8 cellular contexts compared by ENCODE assay signal in the genomic region with DNA sequence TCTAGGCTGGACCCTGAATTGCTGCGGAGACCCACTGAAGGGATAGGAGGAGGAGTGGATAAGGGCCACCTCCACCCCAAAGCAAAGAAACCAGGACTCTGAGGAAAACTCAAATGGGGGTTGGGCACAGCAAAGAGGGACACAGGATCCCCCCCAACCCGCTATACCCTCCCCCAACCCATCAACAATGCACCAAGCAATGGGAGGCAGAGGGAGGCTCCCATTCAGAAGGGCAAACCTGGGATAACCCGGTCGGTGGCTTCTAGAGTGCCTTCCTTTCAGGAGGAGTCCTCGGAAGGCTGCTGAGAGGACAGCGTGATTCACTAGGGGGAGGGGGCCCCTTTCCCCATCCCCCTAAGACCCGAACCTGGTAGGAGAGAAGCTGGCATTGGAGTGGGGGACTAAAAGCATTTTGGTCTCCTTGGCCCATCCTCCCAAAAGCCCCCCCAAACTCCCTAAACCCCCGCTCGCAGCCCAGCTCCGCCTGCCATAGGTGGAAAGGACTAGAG. TPM values are rescaled to one million over a fixed set of nuclear protein-coding genes. Genes with fewer than 3 reads are reported as not detected.
DNase-seq lines count a peak whose midpoint lies in the region; ATAC-seq and TF ChIP-seq lines count a peak whose summit lies in the region.

No MANE protein-coding gene starts in this region.

- H3K27ac ChIP-seq in BLaER1: peak overlapping the region; percentile 100
- H3K27ac ChIP-seq in Karpas-422 (ENCODE audit: low read length): peak overlapping the region; percentile 99

- peaks cover 61% of the 10 kb centered on the region for H4K20me1 ChIP-seq in BLaER1
- H4K20me1 ChIP-seq in Karpas-422 (ENCODE audit: insufficient read depth, low read depth, low read length): peaks cover 18% of the 10 kb centered on the region; the same call in 1 of the 2 replicates

- H3K4me1 ChIP-seq in BLaER1 (peaks cover 69% of the 10 kb centered on the region), Karpas-422 (ENCODE audit: low read length) (peaks cover 84% of the 10 kb centered on the region)

- DNase-seq in Karpas-422 (peak; percentile 53), choroid plexus epithelial cell (ENCODE audit: low read depth) (no peak), naive B cell (no peak), AML-193 (lab: John Stamatoyannopoulos, UW) (no peak), GM20000 (ENCODE audit: low spot score) (no peak), NCI-H1105 treated with DMSO at 0.1 percent for 48 hours (lab: John Stamatoyannopoulos, UW) (no peak), GM13976 (ENCODE audit: low spot score) (no peak)

- H3K9me3 Mint-ChIP-seq in naive B cell: no peaks in the 10 kb centered on the region

- H3K36me3 Mint-ChIP-seq in naive B cell: no peaks in the 10 kb centered on the region

- H3K9ac ChIP-seq in BLaER1 (peak overlapping the region; percentile 100), Karpas-422 (ENCODE audit: low read length) (peak overlapping the region; percentile 94)

- H3K27me3 ChIP-seq in BLaER1 (no peaks in the 10 kb centered on the region), Karpas-422 (ENCODE audit: low read length) (no peaks in the 10 kb centered on the region)

- peak overlapping the region; percentile 100 for H3K4me3 ChIP-seq in BLaER1
- H3K4me3 ChIP-seq in Karpas-422 (ENCODE audit: low read length): peak overlapping the region; percentile 89
- peak overlapping the region; percentile 98 for H3K4me3 ChIP-seq in choroid plexus epithelial cell (ENCODE audit: low read depth, low read length)

- peak overlapping the region; percentile 89 to 99 (median 95) for H3K27ac Mint-ChIP-seq in naive B cell

- H3K4me1 Mint-ChIP-seq in naive B cell: peaks cover 69 to 80% (median 71%) of the 10 kb centered on the region in 3 donors

- H3K27me3 Mint-ChIP-seq in naive B cell: no peaks in the 10 kb centered on the region

- H3K4me3 Mint-ChIP-seq in naive B cell: peak overlapping the region; percentile 79 to 97 (median 92)

- no peak overlapping the region for H2AFZ ChIP-seq in Karpas-422 (ENCODE audit: low read length)

- H3K4me2 ChIP-seq in BLaER1 (peak overlapping the region; percentile 98), Karpas-422 (ENCODE audit: low read depth, low read length, poor library complexity, severe bottlenecking) (peak overlapping the region; percentile 87)

- TF ChIP-seq CTCF in choroid plexus epithelial cell (conservative IDR thresholded peaks at IDR 0.05; ENCODE audit: low read depth, low read length) (no peak), GM20000 (IDR thresholded peaks at IDR 0.05; ENCODE audit: extremely low read depth, missing control alignments) (no peak), GM13976 (IDR thresholded peaks at IDR 0.05; ENCODE audit: borderline replicate concordance, control extremely low read depth, extremely low read depth, insufficient read depth, missing control alignments) (no peak)

- H3K9me3 ChIP-seq in BLaER1 (no peaks in the 10 kb centered on the region), Karpas-422 (ENCODE audit: low read length) (no peaks in the 10 kb centered on the region)

- peaks cover 46% of the 10 kb centered on the region for H3K36me3 ChIP-seq in BLaER1
- no peaks in the 10 kb centered on the region; the same call in 1 of the 2 replicates for H3K36me3 ChIP-seq in Karpas-422 (ENCODE audit: insufficient read depth, low read length)

- peaks cover 63% of the 10 kb centered on the region for H3K79me2 ChIP-seq in Karpas-422 (ENCODE audit: low read length)

- in situ Hi-C loops in GM13976 (cut with MboI; ENCODE audit: low sequenced_read_pairs, unreplicated experiment): no loop called here

- no peaks in the 10 kb centered on the region for H3K9me2 ChIP-seq in Karpas-422 (replicated peaks; ENCODE audit: insufficient read depth, low read length)

- ATAC-seq in naive B cell (ENCODE audit: low read depth in 2 of 2): no peak

RNA-seq across cellular contexts. Expression of a gene that starts 1.3 kb away (rescaled TPM):
- total RNA-seq in Karpas-422 (2014; rRNA removed; shearing (Covaris generic); ENCODE audit: low replicate concordance): 22.3 and 24.7 TPM in 2 replicates
- 10 to 100 TPM in 3 of 6 donors, 1 to 10 TPM in 3; 6.9 to 15.8 (median 9.1) TPM for polyA plus RNA-seq in naive B cell (ENCODE audit: low read depth in 6 of 6)
